1 cellular context compared by ENCODE assay signal in the genomic region with DNA sequence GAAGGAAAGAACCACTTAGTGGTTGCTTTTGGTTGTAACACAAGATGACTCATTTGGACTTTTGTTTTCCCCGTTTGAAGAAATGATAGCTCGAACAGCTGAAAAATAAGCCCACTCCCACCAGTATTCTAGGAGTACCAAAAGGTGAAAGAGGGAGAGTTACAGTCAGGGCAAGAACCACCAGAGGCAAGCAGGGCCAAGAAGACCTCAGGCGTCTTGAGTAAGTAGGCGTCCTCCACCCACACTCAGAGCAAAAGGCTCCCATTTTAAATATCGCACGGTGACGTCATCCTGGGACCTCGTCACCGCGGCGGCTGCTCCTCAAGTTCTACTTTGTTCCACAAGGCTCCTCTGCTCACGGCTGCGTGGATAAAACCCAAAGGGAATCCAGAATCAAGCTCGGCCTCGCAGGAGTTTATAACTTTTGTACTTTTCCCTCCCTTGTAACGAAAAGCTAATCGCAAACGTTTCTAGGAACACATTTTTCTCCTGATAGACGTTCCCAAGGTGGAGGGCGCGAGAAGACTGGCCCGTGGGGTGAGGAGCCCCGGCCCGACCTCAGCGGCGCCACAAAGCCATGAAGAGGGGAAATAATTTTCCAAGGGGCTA.
TF ChIP-seq lines count a peak whose summit lies in the region.

No MANE protein-coding gene starts in this region.

TF ChIP-seq in K562, 482 proteins besides CTCF, POLR2A, EP300 and RAD21 (continued from another document and continues in another):
- TF ChIP-seq, protein P1, sequence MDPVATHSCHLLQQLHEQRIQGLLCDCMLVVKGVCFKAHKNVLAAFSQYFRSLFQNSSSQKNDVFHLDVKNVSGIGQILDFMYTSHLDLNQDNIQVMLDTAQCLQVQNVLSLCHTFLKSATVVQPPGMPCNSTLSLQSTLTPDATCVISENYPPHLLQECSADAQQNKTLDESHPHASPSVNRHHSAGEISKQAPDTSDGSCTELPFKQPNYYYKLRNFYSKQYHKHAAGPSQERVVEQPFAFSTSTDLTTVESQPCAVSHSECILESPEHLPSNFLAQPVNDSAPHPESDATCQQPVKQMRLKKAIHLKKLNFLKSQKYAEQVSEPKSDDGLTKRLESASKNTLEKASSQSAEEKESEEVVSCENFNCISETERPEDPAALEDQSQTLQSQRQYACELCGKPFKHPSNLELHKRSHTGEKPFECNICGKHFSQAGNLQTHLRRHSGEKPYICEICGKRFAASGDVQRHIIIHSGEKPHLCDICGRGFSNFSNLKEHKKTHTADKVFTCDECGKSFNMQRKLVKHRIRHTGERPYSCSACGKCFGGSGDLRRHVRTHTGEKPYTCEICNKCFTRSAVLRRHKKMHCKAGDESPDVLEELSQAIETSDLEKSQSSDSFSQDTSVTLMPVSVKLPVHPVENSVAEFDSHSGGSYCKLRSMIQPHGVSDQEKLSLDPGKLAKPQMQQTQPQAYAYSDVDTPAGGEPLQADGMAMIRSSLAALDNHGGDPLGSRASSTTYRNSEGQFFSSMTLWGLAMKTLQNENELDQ (CRISPR knock-in tag; IDR thresholded peaks at IDR 0.05; ENCODE audit: borderline replicate concordance), result no peak
- TF ChIP-seq NR4A1 (CRISPR knock-in tag; IDR thresholded peaks at IDR 0.05) (no peak), NR4A1 (tag; IDR thresholded peaks at IDR 0.05) (no peak), ZBTB7A (IDR thresholded peaks at IDR 0.05; ENCODE audit: borderline replicate concordance, control insufficient read depth, low read depth, low read length) (no peak), MIER1 (IDR thresholded peaks at IDR 0.05; ENCODE audit: low read depth) (no peak), KHSRP (IDR thresholded peaks at IDR 0.05) (peak; percentile 64; the same call in 1 of the 2 replicates), ZKSCAN8 (CRISPR knock-in tag; IDR thresholded peaks at IDR 0.05) (no peak), SREBF1 (IDR thresholded peaks at IDR 0.05; ENCODE audit: borderline replicate concordance, low read depth, low read length) (no peak), KLF16 (IDR thresholded peaks at IDR 0.05) (no peak), PYGO2 (tag; IDR thresholded peaks at IDR 0.05) (no peak), POLR3G (IDR thresholded peaks at IDR 0.05; ENCODE audit: extremely low read depth, insufficient read length, insufficient replicate concordance) (no peak), SIN3B (IDR thresholded peaks at IDR 0.05; ENCODE audit: low read depth) (no peak), TRIM24 (IDR thresholded peaks at IDR 0.05) (no peak), DACH1 (IDR thresholded peaks at IDR 0.05; ENCODE audit: partially characterized antibody) (no peak), TOE1 (IDR thresholded peaks at IDR 0.05; ENCODE audit: borderline replicate concordance) (no peak), TOE1 (CRISPR knock-in tag; IDR thresholded peaks at IDR 0.05; ENCODE audit: borderline replicate concordance, low read depth) (no peak), ETS2 (tag; IDR thresholded peaks at IDR 0.05; ENCODE audit: borderline replicate concordance, poor library complexity, severe bottlenecking) (no peak), NR2C2 (CRISPR knock-in tag; IDR thresholded peaks at IDR 0.05) (peak; percentile 18; the same call in 1 of the 2 replicates), NR2C2 (tag; IDR thresholded peaks at IDR 0.05) (no peak), SRSF9 (IDR thresholded peaks at IDR 0.05; ENCODE audit: borderline replicate concordance, low read depth, low read length) (no peak), NUFIP1 (IDR thresholded peaks at IDR 0.05; ENCODE audit: partially characterized antibody) (no peak), MAZ (CRISPR knock-in tag; conservative IDR thresholded peaks at IDR 0.05 in 1 of 2, IDR thresholded peaks at IDR 0.05 in 1 of 2) (no peak; a peak in 1 of 4 replicates), FOXK2 (conservative IDR thresholded peaks at IDR 0.05 in 1 of 2, IDR thresholded peaks at IDR 0.05 in 1 of 2; ENCODE audit: low read depth in 2 of 2) (no peak), RNF2 (IDR thresholded peaks at IDR 0.05) (no peak), IRF2 (CRISPR knock-in tag; IDR thresholded peaks at IDR 0.05) (no peak), ZNF146 (CRISPR knock-in tag; IDR thresholded peaks at IDR 0.05; ENCODE audit: unreplicated experiment) (no peak), ELF2 (CRISPR knock-in tag; IDR thresholded peaks at IDR 0.05) (no peak), MYNN (IDR thresholded peaks at IDR 0.05) (no peak), MYNN (CRISPR knock-in tag; IDR thresholded peaks at IDR 0.05) (no peak), ZNF143 (CRISPR knock-in tag; IDR thresholded peaks at IDR 0.05) (no peak), COPS2 (conservative IDR thresholded peaks at IDR 0.05) (no peak), MTA1 (IDR thresholded peaks at IDR 0.05; ENCODE audit: borderline replicate concordance) (no peak), ZNF232 (CRISPR knock-in tag; IDR thresholded peaks at IDR 0.05) (no peak), ZNF584 (CRISPR knock-in tag; IDR thresholded peaks at IDR 0.05; ENCODE audit: low read depth) (no peak), XRCC4 (IDR thresholded peaks at IDR 0.05; ENCODE audit: extremely low read depth, insufficient read depth, insufficient read length) (no peak), MTA2 (IDR thresholded peaks at IDR 0.05; ENCODE audit: low read depth) (no peak)
- TF ChIP-seq, protein P2, sequence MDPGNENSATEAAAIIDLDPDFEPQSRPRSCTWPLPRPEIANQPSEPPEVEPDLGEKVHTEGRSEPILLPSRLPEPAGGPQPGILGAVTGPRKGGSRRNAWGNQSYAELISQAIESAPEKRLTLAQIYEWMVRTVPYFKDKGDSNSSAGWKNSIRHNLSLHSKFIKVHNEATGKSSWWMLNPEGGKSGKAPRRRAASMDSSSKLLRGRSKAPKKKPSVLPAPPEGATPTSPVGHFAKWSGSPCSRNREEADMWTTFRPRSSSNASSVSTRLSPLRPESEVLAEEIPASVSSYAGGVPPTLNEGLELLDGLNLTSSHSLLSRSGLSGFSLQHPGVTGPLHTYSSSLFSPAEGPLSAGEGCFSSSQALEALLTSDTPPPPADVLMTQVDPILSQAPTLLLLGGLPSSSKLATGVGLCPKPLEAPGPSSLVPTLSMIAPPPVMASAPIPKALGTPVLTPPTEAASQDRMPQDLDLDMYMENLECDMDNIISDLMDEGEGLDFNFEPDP (CRISPR knock-in tag; IDR thresholded peaks at IDR 0.05), result no peak
- TF ChIP-seq, protein P3, sequence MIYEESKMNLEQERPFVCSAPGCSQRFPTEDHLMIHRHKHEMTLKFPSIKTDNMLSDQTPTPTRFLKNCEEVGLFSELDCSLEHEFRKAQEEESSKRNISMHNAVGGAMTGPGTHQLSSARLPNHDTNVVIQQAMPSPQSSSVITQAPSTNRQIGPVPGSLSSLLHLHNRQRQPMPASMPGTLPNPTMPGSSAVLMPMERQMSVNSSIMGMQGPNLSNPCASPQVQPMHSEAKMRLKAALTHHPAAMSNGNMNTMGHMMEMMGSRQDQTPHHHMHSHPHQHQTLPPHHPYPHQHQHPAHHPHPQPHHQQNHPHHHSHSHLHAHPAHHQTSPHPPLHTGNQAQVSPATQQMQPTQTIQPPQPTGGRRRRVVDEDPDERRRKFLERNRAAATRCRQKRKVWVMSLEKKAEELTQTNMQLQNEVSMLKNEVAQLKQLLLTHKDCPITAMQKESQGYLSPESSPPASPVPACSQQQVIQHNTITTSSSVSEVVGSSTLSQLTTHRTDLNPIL (CRISPR knock-in tag; IDR thresholded peaks at IDR 0.05), result peak; percentile 67; the same call in 1 of the 2 replicates
- TF ChIP-seq, protein P4, sequence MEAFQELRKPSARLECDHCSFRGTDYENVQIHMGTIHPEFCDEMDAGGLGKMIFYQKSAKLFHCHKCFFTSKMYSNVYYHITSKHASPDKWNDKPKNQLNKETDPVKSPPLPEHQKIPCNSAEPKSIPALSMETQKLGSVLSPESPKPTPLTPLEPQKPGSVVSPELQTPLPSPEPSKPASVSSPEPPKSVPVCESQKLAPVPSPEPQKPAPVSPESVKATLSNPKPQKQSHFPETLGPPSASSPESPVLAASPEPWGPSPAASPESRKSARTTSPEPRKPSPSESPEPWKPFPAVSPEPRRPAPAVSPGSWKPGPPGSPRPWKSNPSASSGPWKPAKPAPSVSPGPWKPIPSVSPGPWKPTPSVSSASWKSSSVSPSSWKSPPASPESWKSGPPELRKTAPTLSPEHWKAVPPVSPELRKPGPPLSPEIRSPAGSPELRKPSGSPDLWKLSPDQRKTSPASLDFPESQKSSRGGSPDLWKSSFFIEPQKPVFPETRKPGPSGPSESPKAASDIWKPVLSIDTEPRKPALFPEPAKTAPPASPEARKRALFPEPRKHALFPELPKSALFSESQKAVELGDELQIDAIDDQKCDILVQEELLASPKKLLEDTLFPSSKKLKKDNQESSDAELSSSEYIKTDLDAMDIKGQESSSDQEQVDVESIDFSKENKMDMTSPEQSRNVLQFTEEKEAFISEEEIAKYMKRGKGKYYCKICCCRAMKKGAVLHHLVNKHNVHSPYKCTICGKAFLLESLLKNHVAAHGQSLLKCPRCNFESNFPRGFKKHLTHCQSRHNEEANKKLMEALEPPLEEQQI (IDR thresholded peaks at IDR 0.05), result no peak
- TF ChIP-seq, protein P5, sequence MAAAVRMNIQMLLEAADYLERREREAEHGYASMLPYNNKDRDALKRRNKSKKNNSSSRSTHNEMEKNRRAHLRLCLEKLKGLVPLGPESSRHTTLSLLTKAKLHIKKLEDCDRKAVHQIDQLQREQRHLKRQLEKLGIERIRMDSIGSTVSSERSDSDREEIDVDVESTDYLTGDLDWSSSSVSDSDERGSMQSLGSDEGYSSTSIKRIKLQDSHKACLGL (CRISPR knock-in tag; IDR thresholded peaks at IDR 0.05; ENCODE audit: borderline replicate concordance, poor library complexity, severe bottlenecking), result no peak
- TF ChIP-seq, protein P6, sequence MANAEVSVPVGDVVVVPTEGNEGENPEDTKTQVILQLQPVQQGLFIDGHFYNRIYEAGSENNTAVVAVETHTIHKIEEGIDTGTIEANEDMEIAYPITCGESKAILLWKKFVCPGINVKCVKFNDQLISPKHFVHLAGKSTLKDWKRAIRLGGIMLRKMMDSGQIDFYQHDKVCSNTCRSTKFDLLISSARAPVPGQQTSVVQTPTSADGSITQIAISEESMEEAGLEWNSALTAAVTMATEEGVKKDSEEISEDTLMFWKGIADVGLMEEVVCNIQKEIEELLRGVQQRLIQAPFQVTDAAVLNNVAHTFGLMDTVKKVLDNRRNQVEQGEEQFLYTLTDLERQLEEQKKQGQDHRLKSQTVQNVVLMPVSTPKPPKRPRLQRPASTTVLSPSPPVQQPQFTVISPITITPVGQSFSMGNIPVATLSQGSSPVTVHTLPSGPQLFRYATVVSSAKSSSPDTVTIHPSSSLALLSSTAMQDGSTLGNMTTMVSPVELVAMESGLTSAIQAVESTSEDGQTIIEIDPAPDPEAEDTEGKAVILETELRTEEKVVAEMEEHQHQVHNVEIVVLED (CRISPR knock-in tag; IDR thresholded peaks at IDR 0.05), result 0 out of 2 replicates have a peak, but pooled peaks have one; percentile 26
- TF ChIP-seq, protein P7, sequence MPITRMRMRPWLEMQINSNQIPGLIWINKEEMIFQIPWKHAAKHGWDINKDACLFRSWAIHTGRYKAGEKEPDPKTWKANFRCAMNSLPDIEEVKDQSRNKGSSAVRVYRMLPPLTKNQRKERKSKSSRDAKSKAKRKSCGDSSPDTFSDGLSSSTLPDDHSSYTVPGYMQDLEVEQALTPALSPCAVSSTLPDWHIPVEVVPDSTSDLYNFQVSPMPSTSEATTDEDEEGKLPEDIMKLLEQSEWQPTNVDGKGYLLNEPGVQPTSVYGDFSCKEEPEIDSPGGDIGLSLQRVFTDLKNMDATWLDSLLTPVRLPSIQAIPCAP (CRISPR knock-in tag; IDR thresholded peaks at IDR 0.05; ENCODE audit: borderline replicate concordance), result no peak
- TF ChIP-seq, protein P8, sequence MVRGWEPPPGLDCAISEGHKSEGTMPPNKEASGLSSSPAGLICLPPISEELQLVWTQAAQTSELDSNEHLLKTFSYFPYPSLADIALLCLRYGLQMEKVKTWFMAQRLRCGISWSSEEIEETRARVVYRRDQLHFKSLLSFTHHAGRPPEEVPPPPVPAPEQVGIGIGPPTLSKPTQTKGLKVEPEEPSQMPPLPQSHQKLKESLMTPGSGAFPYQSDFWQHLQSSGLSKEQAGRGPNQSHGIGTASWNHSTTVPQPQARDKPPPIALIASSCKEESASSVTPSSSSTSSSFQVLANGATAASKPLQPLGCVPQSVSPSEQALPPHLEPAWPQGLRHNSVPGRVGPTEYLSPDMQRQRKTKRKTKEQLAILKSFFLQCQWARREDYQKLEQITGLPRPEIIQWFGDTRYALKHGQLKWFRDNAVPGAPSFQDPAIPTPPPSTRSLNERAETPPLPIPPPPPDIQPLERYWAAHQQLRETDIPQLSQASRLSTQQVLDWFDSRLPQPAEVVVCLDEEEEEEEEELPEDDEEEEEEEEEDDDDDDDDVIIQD (CRISPR knock-in tag; IDR thresholded peaks at IDR 0.05), result no peak
- TF ChIP-seq, protein P9, sequence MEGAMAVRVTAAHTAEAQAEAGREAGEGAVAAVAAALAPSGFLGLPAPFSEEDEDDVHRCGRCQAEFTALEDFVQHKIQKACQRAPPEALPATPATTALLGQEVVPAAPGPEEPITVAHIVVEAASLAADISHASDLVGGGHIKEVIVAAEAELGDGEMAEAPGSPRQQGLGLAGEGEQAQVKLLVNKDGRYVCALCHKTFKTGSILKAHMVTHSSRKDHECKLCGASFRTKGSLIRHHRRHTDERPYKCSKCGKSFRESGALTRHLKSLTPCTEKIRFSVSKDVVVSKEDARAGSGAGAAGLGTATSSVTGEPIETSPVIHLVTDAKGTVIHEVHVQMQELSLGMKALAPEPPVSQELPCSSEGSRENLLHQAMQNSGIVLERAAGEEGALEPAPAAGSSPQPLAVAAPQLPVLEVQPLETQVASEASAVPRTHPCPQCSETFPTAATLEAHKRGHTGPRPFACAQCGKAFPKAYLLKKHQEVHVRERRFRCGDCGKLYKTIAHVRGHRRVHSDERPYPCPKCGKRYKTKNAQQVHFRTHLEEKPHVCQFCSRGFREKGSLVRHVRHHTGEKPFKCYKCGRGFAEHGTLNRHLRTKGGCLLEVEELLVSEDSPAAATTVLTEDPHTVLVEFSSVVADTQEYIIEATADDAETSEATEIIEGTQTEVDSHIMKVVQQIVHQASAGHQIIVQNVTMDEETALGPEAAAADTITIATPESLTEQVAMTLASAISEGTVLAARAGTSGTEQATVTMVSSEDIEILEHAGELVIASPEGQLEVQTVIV (CRISPR knock-in tag; IDR thresholded peaks at IDR 0.05; ENCODE audit: borderline replicate concordance), result no peak
- TF ChIP-seq, protein P10, sequence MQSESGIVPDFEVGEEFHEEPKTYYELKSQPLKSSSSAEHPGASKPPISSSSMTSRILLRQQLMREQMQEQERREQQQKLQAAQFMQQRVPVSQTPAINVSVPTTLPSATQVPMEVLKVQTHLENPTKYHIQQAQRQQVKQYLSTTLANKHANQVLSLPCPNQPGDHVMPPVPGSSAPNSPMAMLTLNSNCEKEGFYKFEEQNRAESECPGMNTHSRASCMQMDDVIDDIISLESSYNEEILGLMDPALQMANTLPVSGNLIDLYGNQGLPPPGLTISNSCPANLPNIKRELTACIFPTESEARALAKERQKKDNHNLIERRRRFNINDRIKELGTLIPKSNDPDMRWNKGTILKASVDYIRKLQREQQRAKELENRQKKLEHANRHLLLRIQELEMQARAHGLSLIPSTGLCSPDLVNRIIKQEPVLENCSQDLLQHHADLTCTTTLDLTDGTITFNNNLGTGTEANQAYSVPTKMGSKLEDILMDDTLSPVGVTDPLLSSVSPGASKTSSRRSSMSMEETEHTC (IDR thresholded peaks at IDR 0.05), result no peak
- TF ChIP-seq, protein P11, sequence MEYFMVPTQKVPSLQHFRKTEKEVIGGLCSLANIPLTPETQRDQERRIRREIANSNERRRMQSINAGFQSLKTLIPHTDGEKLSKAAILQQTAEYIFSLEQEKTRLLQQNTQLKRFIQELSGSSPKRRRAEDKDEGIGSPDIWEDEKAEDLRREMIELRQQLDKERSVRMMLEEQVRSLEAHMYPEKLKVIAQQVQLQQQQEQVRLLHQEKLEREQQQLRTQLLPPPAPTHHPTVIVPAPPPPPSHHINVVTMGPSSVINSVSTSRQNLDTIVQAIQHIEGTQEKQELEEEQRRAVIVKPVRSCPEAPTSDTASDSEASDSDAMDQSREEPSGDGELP (CRISPR knock-in tag; IDR thresholded peaks at IDR 0.05; ENCODE audit: borderline replicate concordance), result peak; percentile 35; the same call in 1 of the 2 replicates
